ENCODE assay signal across 26 cellular contexts in genomic region chr13:32632343-32632910, GRCh38.
"Had no signal": no experiment of that assay in that cellular context is flagged by ENCODE, and none has a peak within 500 bp of the region (broad histone marks: within the 10 kb centered on the region; RNA-seq: fewer than 3 reads in every experiment).

No MANE protein-coding gene starts in this region.

- H3K9me3 ChIP-seq: esophagus squamous epithelium, left lung, lower lobe of right lung, right atrium auricular region, suprapubic skin, tibial artery, upper lobe of right lung had no signal

- H3K9me3 Mint-ChIP-seq: central memory CD8-positive, alpha-beta T cell; naive thymus-derived CD8-positive, alpha-beta T cell; neural crest cell had no signal

- DNase-seq: activated CD4-positive, alpha-beta T cell treated with anti-CD3 and anti-CD28 coated beads for 36 hours; activated CD4-positive, CD25-positive, alpha-beta regulatory T cell; activated CD8-positive, alpha-beta memory T cell treated with anti-CD3 and anti-CD28 coated beads, Interleukin-2, amount 10 ng/mL, durations not matched to agents 7 days and 5 days; activated CD8-positive, alpha-beta T cell treated with anti-CD3 and anti-CD28 coated beads, Interleukin-2, amount 10 ng/mL, durations not matched to agents 7 days and 5 days; activated gamma-delta T cell; activated naive CD4-positive, alpha-beta T cell treated with anti-CD3 and anti-CD28 coated beads, Interleukin-2, amount 50 U/mL, for 16 hours; dermis blood vessel endothelial cell; effector CD4-positive, alpha-beta T cell; esophagus squamous epithelium; foreskin melanocyte; kidney glomerular epithelial cell; left lung; lower lobe of right lung; mesenchymal stem cell; naive thymus-derived CD8-positive, alpha-beta T cell; occipital lobe; stimulated activated CD4-positive, alpha-beta T cell treated with anti-CD3 and anti-CD28 coated beads, Interleukin-15, amount 100 ng/mL, for 24 hours; stimulated activated CD4-positive, alpha-beta T cell treated with anti-CD3 and anti-CD28 coated beads, Interleukin-2, amount 100 ng/mL, for 24 hours; stimulated activated naive CD4-positive, alpha-beta T cell; tibial artery; upper lobe of right lung had no signal

- H3K4me3 Mint-ChIP-seq: activated CD4-positive, alpha-beta T cell treated with anti-CD3 and anti-CD28 coated beads for 36 hours; activated CD8-positive, alpha-beta memory T cell treated with anti-CD3 and anti-CD28 coated beads, Interleukin-2, amount 10 ng/mL, durations not matched to agents 7 days and 5 days; activated CD8-positive, alpha-beta T cell treated with anti-CD3 and anti-CD28 coated beads, Interleukin-2, amount 10 ng/mL, durations not matched to agents 7 days and 5 days; central memory CD8-positive, alpha-beta T cell; naive thymus-derived CD8-positive, alpha-beta T cell; neural crest cell had no signal

- ATAC-seq: activated CD4-positive, alpha-beta T cell treated with anti-CD3 and anti-CD28 coated beads for 36 hours; activated CD8-positive, alpha-beta memory T cell treated with anti-CD3 and anti-CD28 coated beads, Interleukin-2, amount 10 ng/mL, durations not matched to agents 7 days and 5 days; activated CD8-positive, alpha-beta T cell treated with anti-CD3 and anti-CD28 coated beads, Interleukin-2, amount 10 ng/mL, durations not matched to agents 7 days and 5 days; left lung; lower lobe of right lung; naive thymus-derived CD8-positive, alpha-beta T cell; upper lobe of right lung had no signal

- H3K27ac Mint-ChIP-seq: activated CD4-positive, alpha-beta T cell treated with anti-CD3 and anti-CD28 coated beads for 36 hours; activated CD8-positive, alpha-beta memory T cell treated with anti-CD3 and anti-CD28 coated beads, Interleukin-2, amount 10 ng/mL, durations not matched to agents 7 days and 5 days had no signal

- H3K27me3 ChIP-seq: esophagus squamous epithelium, left lung, right atrium auricular region, suprapubic skin, tibial artery, upper lobe of right lung had no signal

- H3K27me3 Mint-ChIP-seq: activated CD4-positive, alpha-beta T cell treated with anti-CD3 and anti-CD28 coated beads for 36 hours; activated CD8-positive, alpha-beta memory T cell treated with anti-CD3 and anti-CD28 coated beads, Interleukin-2, amount 10 ng/mL, durations not matched to agents 7 days and 5 days; central memory CD8-positive, alpha-beta T cell; naive thymus-derived CD8-positive, alpha-beta T cell had no signal

- H2AFZ ChIP-seq: parathyroid adenoma had no signal

- H3K4me1 ChIP-seq: suprapubic skin had no signal

- H3K36me3 ChIP-seq: esophagus squamous epithelium, left lung, lower lobe of right lung, right atrium auricular region, suprapubic skin, tibial artery, upper lobe of right lung had no signal

- H3K9ac ChIP-seq: parathyroid adenoma had no signal

- H3K4me3 ChIP-seq: esophagus squamous epithelium, left lung, lower lobe of right lung, right atrium auricular region, suprapubic skin, tibial artery, upper lobe of right lung had no signal

- H3K27ac ChIP-seq: esophagus squamous epithelium, left lung, lower lobe of right lung, parathyroid adenoma, right atrium auricular region, suprapubic skin, tibial artery, upper lobe of right lung had no signal
